Comparison of ENCODE assay signal across 1 cellular context in genomic region chr20:56005389-56005715, GRCh38.
TF ChIP-seq lines count a peak whose summit lies in the region.

Gene CBLN4, minus strand, starts transcription at chr20:56005519. Its CDS starts 1,348 bp downstream, at chr20:56004171.

TF ChIP-seq in H1, 55 proteins besides CTCF, POLR2A, EP300 and RAD21 (continued from another document):
- TF ChIP-seq ASH2L (IDR thresholded peaks at IDR 0.05; ENCODE audit: low read length) (no peak), SP4 (IDR thresholded peaks at IDR 0.05; ENCODE audit: low read length) (no peak), SIN3A (conservative IDR thresholded peaks at IDR 0.05 in 1 of 2, IDR thresholded peaks at IDR 0.05 in 1 of 2; ENCODE audit: low read depth in 1 of 2, low read length in 2 of 2) (no peak)
